8 cellular contexts compared by ENCODE assay signal in the genomic region with DNA sequence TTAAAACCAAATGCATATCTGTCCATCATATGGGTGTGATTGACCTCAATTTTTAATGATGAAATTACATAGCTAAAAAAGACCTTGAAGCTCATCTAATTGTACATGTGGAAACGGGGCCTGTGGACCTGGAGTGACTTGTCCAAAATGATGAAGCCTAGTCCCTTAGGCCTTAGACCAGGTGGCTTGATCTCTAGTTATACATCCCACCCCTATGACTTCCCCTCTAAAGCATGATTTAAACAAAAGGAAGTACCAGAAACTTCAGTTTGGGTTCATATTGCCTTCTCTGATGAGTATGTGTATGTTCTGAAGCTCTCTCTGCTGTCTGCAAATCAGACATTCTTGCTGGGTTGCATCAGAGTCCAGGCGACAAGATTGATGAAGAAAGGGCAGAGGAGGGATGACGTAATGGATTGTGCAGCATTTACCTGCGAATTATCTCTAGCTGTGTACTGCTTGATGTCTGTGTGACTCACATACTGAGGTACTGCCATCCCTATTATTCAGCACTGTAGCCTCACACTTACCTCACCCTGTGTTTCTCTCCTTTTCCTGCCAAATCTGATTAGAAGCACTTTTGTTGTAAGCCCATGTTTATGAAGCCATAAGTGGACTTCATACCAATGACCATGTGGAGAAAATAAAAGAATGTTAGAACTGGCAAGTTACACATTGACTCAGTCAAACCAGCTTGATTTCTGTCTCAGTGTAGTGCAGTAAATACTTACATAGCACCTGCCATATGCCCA.
DNase-seq lines count a peak whose midpoint lies in the region; ATAC-seq and FAIRE-seq lines count a peak whose summit lies in the region.

No MANE protein-coding gene starts in this region.

- no peak overlapping the region for H3K27ac Mint-ChIP-seq in activated T-helper 2 cell treated with anti-CD3 and anti-CD28 coated beads, Interferon-gamma antibody, Interleukin-2, Interleukin-4, amounts not matched to agents 10 μg/mL and 5 μg/mL and 100 μg/mL, durations not matched to agents 14 hours and 24 hours and 36 hours

- H3K27ac ChIP-seq in caudate nucleus (ENCODE audit: low read depth, low read length) (peak overlapping the region; percentile 11), muscle layer of duodenum (ENCODE audit: low read length) (peak overlapping the region; percentile 41)

- no peaks in the 10 kb centered on the region for H3K27me3 Mint-ChIP-seq in activated T-helper 2 cell treated with anti-CD3 and anti-CD28 coated beads, Interferon-gamma antibody, Interleukin-2, Interleukin-4, amounts not matched to agents 10 μg/mL and 5 μg/mL and 100 μg/mL, durations not matched to agents 14 hours and 24 hours and 36 hours (ENCODE audit: low read depth)

- no peaks in the 10 kb centered on the region for H3K9me3 ChIP-seq in muscle layer of duodenum (ENCODE audit: control insufficient read depth in 1 of 2, low read length in 2 of 2)

- peaks cover 3 to 11% of the 10 kb centered on the region in 2 donors for H3K4me1 ChIP-seq in muscle layer of duodenum (ENCODE audit: control insufficient read depth in 1 of 2, insufficient read depth in 2 of 2, low read length in 2 of 2)

- no peak overlapping the region for H3K4me3 Mint-ChIP-seq in activated T-helper 2 cell treated with anti-CD3 and anti-CD28 coated beads, Interferon-gamma antibody, Interleukin-2, Interleukin-4, amounts not matched to agents 10 μg/mL and 5 μg/mL and 100 μg/mL, durations not matched to agents 14 hours and 24 hours and 36 hours (ENCODE audit: low read depth)

- no peak for FAIRE-seq in frontal cortex (lab: Jason Lieb, UNC)

- no peak for ATAC-seq in GM18498 (IDR thresholded peaks at IDR 0.05; ENCODE audit: unreplicated experiment)

- peaks cover 5% of the 10 kb centered on the region for H3K9me3 Mint-ChIP-seq in activated T-helper 2 cell treated with anti-CD3 and anti-CD28 coated beads, Interferon-gamma antibody, Interleukin-2, Interleukin-4, amounts not matched to agents 10 μg/mL and 5 μg/mL and 100 μg/mL, durations not matched to agents 14 hours and 24 hours and 36 hours

- no peaks in the 10 kb centered on the region for H3K36me3 ChIP-seq in muscle layer of duodenum (ENCODE audit: control insufficient read depth in 1 of 2, insufficient read depth in 2 of 2, low read length in 2 of 2)

- intact Hi-C loops in activated T-helper 2 cell treated with anti-CD3 and anti-CD28 coated beads, Interferon-gamma antibody, Interleukin-2, Interleukin-4, amounts not matched to agents 10 μg/mL and 5 μg/mL and 100 μg/mL, durations not matched to agents 14 hours and 24 hours and 36 hours (cut with micrococcal nuclease), result no loop called here

- no peak overlapping the region for H3K4me3 ChIP-seq in muscle layer of duodenum (ENCODE audit: low read depth in 1 of 2, low read length in 2 of 2)

- peak; percentile 65 for DNase-seq in DMS153 (lab: John Stamatoyannopoulos, UW)
- DNase-seq in M059J (ENCODE audit: low read depth), result peak; percentile 98
- peak in 13 of 61 donors; percentile 1 to 60 (median 9) for DNase-seq in caudate nucleus (lab: John Stamatoyannopoulos, UW)
- DNase-seq in germinal center (ENCODE audit: low spot score), result no peak
- no peak for DNase-seq in frontal cortex (ENCODE audit: low spot score in 2 of 2)
- DNase-seq in activated T-helper 2 cell treated with anti-CD3 and anti-CD28 coated beads, Interferon-gamma antibody, Interleukin-2, Interleukin-4, amounts not matched to agents 10 μg/mL and 5 μg/mL and 100 μg/mL, durations not matched to agents 14 hours and 24 hours and 36 hours (ENCODE audit: low spot score), result no peak

- H3K4me1 Mint-ChIP-seq in activated T-helper 2 cell treated with anti-CD3 and anti-CD28 coated beads, Interferon-gamma antibody, Interleukin-2, Interleukin-4, amounts not matched to agents 10 μg/mL and 5 μg/mL and 100 μg/mL, durations not matched to agents 14 hours and 24 hours and 36 hours (ENCODE audit: low read depth), result peaks cover 29% of the 10 kb centered on the region

- H3K36me3 Mint-ChIP-seq in activated T-helper 2 cell treated with anti-CD3 and anti-CD28 coated beads, Interferon-gamma antibody, Interleukin-2, Interleukin-4, amounts not matched to agents 10 μg/mL and 5 μg/mL and 100 μg/mL, durations not matched to agents 14 hours and 24 hours and 36 hours (ENCODE audit: low read depth), result peaks cover 13% of the 10 kb centered on the region

- no peaks in the 10 kb centered on the region for H3K27me3 ChIP-seq in muscle layer of duodenum (ENCODE audit: low read depth, low read length)

Comparison
In these comparisons a context has a peak if more than half of its experiments do, and no peak if none do; other contexts are left out.
1. DNase-seq: peak in DMS153 (single experiment) and M059J (single experiment); none in germinal center (single experiment), frontal cortex (0 of 2) and activated T-helper 2 cell treated with anti-CD3 and anti-CD28 coated beads, Interferon-gamma antibody, Interleukin-2, Interleukin-4, amounts not matched to agents 10 μg/mL and 5 μg/mL and 100 μg/mL, durations not matched to agents 14 hours and 24 hours and 36 hours (single experiment).